19 cellular contexts compared by ENCODE assay signal in the genomic region with DNA sequence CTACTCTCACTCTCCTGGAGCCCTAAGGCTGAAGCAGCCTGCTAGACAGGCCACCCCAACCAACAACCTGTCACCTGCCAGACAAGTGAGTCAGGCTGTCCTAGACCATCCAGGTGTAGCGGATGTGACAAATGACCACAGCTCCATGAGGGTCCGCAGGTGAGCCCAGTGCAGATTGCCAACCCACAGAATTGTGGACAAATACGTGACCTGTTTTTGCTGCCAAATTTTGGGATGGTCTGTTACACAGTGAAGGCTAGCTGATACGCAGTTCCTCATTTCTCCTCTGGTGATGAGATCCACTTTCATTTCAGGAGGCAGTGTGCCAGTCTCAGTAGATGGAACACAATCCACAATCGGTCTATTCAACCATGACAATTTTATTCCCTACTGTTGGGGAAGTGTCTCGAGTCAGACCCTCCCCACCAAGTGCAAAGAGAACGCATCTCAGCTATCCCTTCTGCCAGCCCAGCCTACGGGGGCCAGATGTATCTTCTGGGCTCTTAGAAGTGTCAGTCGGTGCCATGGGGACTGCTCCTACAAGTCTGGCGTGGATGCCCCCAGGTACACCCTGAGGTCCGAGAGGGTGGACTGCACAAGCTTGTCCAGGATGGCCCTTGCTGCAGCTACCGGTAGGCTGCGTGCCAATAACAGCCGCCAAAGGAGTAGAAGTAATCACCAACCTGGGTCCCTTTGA. TPM values are rescaled to one million over a fixed set of nuclear protein-coding genes. Genes with fewer than 3 reads are reported as not detected.
DNase-seq lines count a peak whose midpoint lies in the region; ATAC-seq, FAIRE-seq and TF ChIP-seq lines count a peak whose summit lies in the region.
"Had no signal": no experiment of that assay in that cellular context is flagged by ENCODE, and none has a peak within 500 bp of the region (broad histone marks: within the 10 kb centered on the region; RNA-seq: fewer than 3 reads in every experiment).

No MANE protein-coding gene starts in this region.

- DNase-seq in stimulated activated naive CD8-positive, alpha-beta T cell treated with anti-CD3 and anti-CD28 coated beads, Interleukin-15, Interleukin-2, amounts not matched to agents 100 U/mL and 50 U/mL, for 24 hours: no peak
- DNase-seq in stimulated activated naive CD8-positive, alpha-beta T cell treated with anti-CD3 and anti-CD28 coated beads, Interleukin-15, amount 100 ng/mL, for 72 hours: no peak
- DNase-seq in GM12878 (ENCODE audit: low read depth, low spot score) (no peak), mesenchymal stem cell (no peak), HPDE6-E6E7 (ENCODE audit: extremely low spot score) (no peak), GM19240 (ENCODE audit: insufficient read length, low spot score) (no peak)
- DNase-seq: BE2C, HCEC 1CT, Kasumi-1, NCI-H1048, NCI-H1417 treated with DMSO at 0.1 percent for 48 hours, NCI-H187 treated with DMSO at 0.1 percent for 48 hours, NCI-H2107, NCI-H446 treated with DMSO at 0.1 percent for 48 hours, NCI-H526 treated with DMSO at 0.1 percent for 48 hours, SHP77 had no signal

- H2BK120ac ChIP-seq in mesenchymal stem cell (ENCODE audit: low read depth, low read length): no peak overlapping the region

- H3K4me3 ChIP-seq in GM12878 (no peak overlapping the region), mesenchymal stem cell (ENCODE audit: insufficient read depth in 1 of 2, low read depth in 1 of 2, low read length in 2 of 2) (no peak overlapping the region)
- H3K4me3 ChIP-seq: GM23338 had no signal

- H4K20me1 ChIP-seq in GM12878 (ENCODE audit: control insufficient read depth, insufficient read depth): no peaks in the 10 kb centered on the region

- H3K4me3 Mint-ChIP-seq in stimulated activated naive CD8-positive, alpha-beta T cell treated with anti-CD3 and anti-CD28 coated beads, Interleukin-15, amount 100 ng/mL, for 72 hours: no peak overlapping the region
- H3K4me3 Mint-ChIP-seq: GM23338 had no signal

- H3K4me1 ChIP-seq in GM12878 (ENCODE audit: control insufficient read depth, insufficient read depth, low read length) (no peaks in the 10 kb centered on the region), mesenchymal stem cell (ENCODE audit: control insufficient read depth, insufficient read depth, low read depth, low read length) (no peaks in the 10 kb centered on the region)
- H3K4me1 ChIP-seq: BE2C had no signal

- H3K4me2 ChIP-seq in GM12878 (ENCODE audit: control insufficient read depth, insufficient read depth): no peak overlapping the region
- H3K4me2 ChIP-seq in mesenchymal stem cell (ENCODE audit: low read length, poor library complexity, severe bottlenecking): no peak overlapping the region
- H3K4me2 ChIP-seq: GM23338 had no signal

- no peak overlapping the region for H2BK15ac ChIP-seq in mesenchymal stem cell (ENCODE audit: low read depth, poor library complexity, severe bottlenecking)

- H3K4me1 Mint-ChIP-seq in stimulated activated naive CD8-positive, alpha-beta T cell treated with anti-CD3 and anti-CD28 coated beads, Interleukin-15, amount 100 ng/mL, for 72 hours: no peaks in the 10 kb centered on the region

- no peak overlapping the region for H3K14ac ChIP-seq in mesenchymal stem cell (ENCODE audit: low read length in 2 of 2)

- no peak overlapping the region for H3K27ac ChIP-seq in GM12878 (ENCODE audit: control insufficient read depth, insufficient read depth)
- no peak overlapping the region for H3K27ac ChIP-seq in mesenchymal stem cell (ENCODE audit: low read length, poor library complexity, severe bottlenecking)

- no peak overlapping the region for H3K4ac ChIP-seq in mesenchymal stem cell (ENCODE audit: low read depth in 1 of 2, low read length in 2 of 2)

- SMC1A ChIA-PET in GM12878 (lab: Charles Lee; ENCODE audit: uncharacterized antibody, unreplicated experiment): no interaction called here

- H3K79me2 ChIP-seq in GM12878 (ENCODE audit: control insufficient read depth, insufficient read depth, low read length): no peaks in the 10 kb centered on the region

- peak; percentile 23 for ATAC-seq in stimulated activated naive CD8-positive, alpha-beta T cell treated with anti-CD3 and anti-CD28 coated beads, Interleukin-15, Interleukin-2, amounts not matched to agents 100 U/mL and 50 U/mL, for 24 hours
- ATAC-seq in stimulated activated naive CD8-positive, alpha-beta T cell treated with anti-CD3 and anti-CD28 coated beads, Interleukin-15, amount 100 ng/mL, for 72 hours: no peak
- ATAC-seq in GM12878: peak; percentile 31; the same call in 1 of the 3 replicates
- ATAC-seq in GM19467 (IDR thresholded peaks at IDR 0.05; ENCODE audit: unreplicated experiment): no peak
- ATAC-seq: GM23338 had no signal

- WGBS in GM12878 (ENCODE audit: insufficient coverage, insufficient replicate concordance, low lambda C conversion rate, missing lambda C conversion rate): 35% methylated on average over 14 of the region's 14 CpGs
- WGBS in mesenchymal stem cell: 84% methylated on average over 14 of the region's 14 CpGs

- H4K8ac ChIP-seq in mesenchymal stem cell (ENCODE audit: low read length): peak overlapping the region; percentile 55

- TF ChIP-seq RAD21 in GM12878 (IDR thresholded peaks at IDR 0.05; ENCODE audit: insufficient read depth, low read depth, low read length): no peak

- H3K79me1 ChIP-seq in mesenchymal stem cell (replicated peaks; ENCODE audit: low read length, poor library complexity, severe bottlenecking): no peaks in the 10 kb centered on the region

- H2AK5ac ChIP-seq in mesenchymal stem cell (ENCODE audit: low read length, severe bottlenecking): no peak overlapping the region

- H3K27me3 ChIP-seq in GM12878 (replicated peaks in 1 of 2; ENCODE audit: control insufficient read depth in 2 of 2, insufficient read depth in 2 of 2, low read length in 1 of 2) (0 out of 4 replicates have a peak, but pooled peaks cover 0 to 3% of the 10 kb centered on the region in 2 experiments), mesenchymal stem cell (ENCODE audit: control insufficient read depth in 1 of 2, insufficient read depth in 1 of 2, low read length in 2 of 2) (peaks cover 23 to 43% of the 10 kb centered on the region in 2 experiments)

- CTCF ChIA-PET in GM12878 (lab: Yijun Ruan, JAX): no interaction called here

- no peak for FAIRE-seq in GM12878 (lab: Jason Lieb, UNC)
- FAIRE-seq: D721Med had no signal

- no peak overlapping the region for H3K18ac ChIP-seq in mesenchymal stem cell (ENCODE audit: low read depth in 1 of 2, low read length in 2 of 2)

- peaks cover 28% of the 10 kb centered on the region for H3K27me3 Mint-ChIP-seq in stimulated activated naive CD8-positive, alpha-beta T cell treated with anti-CD3 and anti-CD28 coated beads, Interleukin-15, amount 100 ng/mL, for 72 hours

- no peaks in the 10 kb centered on the region for H3K9me3 ChIP-seq in GM12878 (replicated peaks; ENCODE audit: control insufficient read depth, insufficient read depth, low read length)
- no peaks in the 10 kb centered on the region for H3K9me3 ChIP-seq in mesenchymal stem cell (ENCODE audit: control insufficient read depth, low read length)
- H3K9me3 ChIP-seq: BE2C had no signal

- no peak for TF ChIP-seq CTCF in GM12878 (IDR thresholded peaks at IDR 0.05 in 2 of 3, conservative IDR thresholded peaks at IDR 0.05 in 1 of 3; ENCODE audit: control insufficient read depth in 2 of 3, extremely low read depth in 1 of 3, insufficient read depth in 1 of 3, low read depth in 3 of 3, low read length in 3 of 3)

- no TSS peak for BruUV-seq in GM12878 (replicated peaks; lab: Mats Ljungman, UMichigan)

- no peak overlapping the region for H3K23ac ChIP-seq in mesenchymal stem cell (ENCODE audit: low read length in 2 of 2)

- no peak overlapping the region for H2BK5ac ChIP-seq in mesenchymal stem cell (ENCODE audit: low read depth, low read length, poor library complexity, severe bottlenecking)

- in situ Hi-C loops in GM12878 (cut with MboI): no loop called here

- RAD21 ChIA-PET in GM12878 (lab: Charles Lee; ENCODE audit: unreplicated experiment): no interaction called here

- intact Hi-C loops in GM12878 (cut with micrococcal nuclease; ENCODE audit: unreplicated experiment): no loop called here

- TF ChIP-seq EP300 in GM12878 (IDR thresholded peaks at IDR 0.05; ENCODE audit: borderline replicate concordance in 1 of 2, control insufficient read depth in 1 of 2, low read depth in 2 of 2, low read length in 2 of 2): no peak

- H3K27ac Mint-ChIP-seq in stimulated activated naive CD8-positive, alpha-beta T cell treated with anti-CD3 and anti-CD28 coated beads, Interleukin-15, amount 100 ng/mL, for 72 hours: no peak overlapping the region
- H3K27ac Mint-ChIP-seq: GM23338 had no signal

- TF ChIP-seq POLR2A in GM12878 (IDR thresholded peaks at IDR 0.05; ENCODE audit: low read depth, low read length): no peak

- H3K9me3 Mint-ChIP-seq in stimulated activated naive CD8-positive, alpha-beta T cell treated with anti-CD3 and anti-CD28 coated beads, Interleukin-15, amount 100 ng/mL, for 72 hours: no peaks in the 10 kb centered on the region
- H3K9me3 Mint-ChIP-seq: GM23338 had no signal

- no peak overlapping the region for H2BK12ac ChIP-seq in mesenchymal stem cell (ENCODE audit: low read length in 2 of 2)

- H4K91ac ChIP-seq in mesenchymal stem cell (ENCODE audit: low read length): no peak overlapping the region

- H3K9ac ChIP-seq in GM12878 (ENCODE audit: control insufficient read depth, insufficient read depth, low read length) (no peak overlapping the region), mesenchymal stem cell (ENCODE audit: low read length) (no peak overlapping the region)

- no peaks in the 10 kb centered on the region for H3K36me3 ChIP-seq in GM12878 (ENCODE audit: control insufficient read depth in 2 of 2, insufficient read depth in 2 of 2, low read length in 1 of 2)
- H3K36me3 ChIP-seq in mesenchymal stem cell (ENCODE audit: control insufficient read depth in 1 of 2, insufficient read depth in 2 of 2, low read depth in 1 of 2, low read length in 2 of 2): no peaks in the 10 kb centered on the region
- H3K36me3 ChIP-seq: BE2C had no signal

- H2AFZ ChIP-seq in GM12878 (ENCODE audit: control insufficient read depth, low read depth, low read length) (no peak overlapping the region), mesenchymal stem cell (ENCODE audit: low read depth, low read length) (no peak overlapping the region)
- H2AFZ ChIP-seq: GM23338 had no signal

- POLR2A ChIA-PET in GM12878 (lab: Charles Lee): no interaction called here

RNA-seq across cellular contexts. Expression of a gene that starts 8.5 kb away (rescaled TPM):
- total RNA-seq in GM12878 (2013; cell fraction: nucleolus; rRNA removed): 51.4 and 55.8 TPM in 2 replicates
- total RNA-seq in GM12878 (2014; rRNA removed) (61.6 and 67.8 TPM in 2 replicates), GM12878 (2014; rRNA removed; fragmentation: Illumina TruSeq; extraction: Trizol) (38.1 and 42.5 TPM in 2 replicates), GM12878 (2021) (92.6 and 97.4 TPM in 2 replicates)
- 38.3 TPM for polyA plus RNA-seq in GM12878 (2011; ENCODE audit: low read depth)
- polyA plus RNA-seq in GM12878 (2011; rRNA removed) (46.7 and 53.3 TPM in 2 replicates), GM12878 (2014; fragmentation: Illumina TruSeq; extraction: Trizol) (66.7 and 84.0 TPM in 2 replicates), GM12878 (2014; fragmentation: Nextera tagmentation; extraction: Ambion mirVana) (10 to 100 TPM; 28.6 to 60.5 TPM), GM12878 (2014; rRNA removed) (110 and 117 TPM in 2 replicates), GM12878 (2016; fragmentation: Nextera tagmentation; extraction: Ambion mirVana) (100 to 1,000 TPM in 1 of 2 experiments, 10 to 100 TPM in 1; 67.5 to 172 TPM)
- polyA plus RNA-seq in GM12878 (2011; cell fraction: cytosol; rRNA removed): 59.7 and 66.8 TPM in 2 replicates
- 63.3 and 72.6 TPM in 2 replicates for polyA plus RNA-seq in GM12878 (2011; cell fraction: nucleus; rRNA removed)
- 73.2 and 74.8 TPM in 2 replicates for polyA plus RNA-seq in GM12878 (2012)
- 32.8 and 47.5 TPM in 2 replicates for polyA minus RNA-seq in GM12878 (2011; rRNA and poly(A)+ RNA removed)
- polyA minus RNA-seq in GM12878 (2011; cell fraction: cytosol; rRNA and poly(A)+ RNA removed): 24.9 and 28.1 TPM in 2 replicates
- polyA minus RNA-seq in GM12878 (2011; cell fraction: nucleus; rRNA and poly(A)+ RNA removed): 19.0 and 37.2 TPM in 2 replicates
- 139 TPM for polyA plus RNA-seq in mesenchymal stem cell (2013, experiment 1 of 2)
- polyA plus RNA-seq in mesenchymal stem cell (2013, experiment 2 of 2): 138 TPM

RNA-seq across cellular contexts. Expression of a gene that starts 16.8 kb away (rescaled TPM):
- 0.46 and 0.59 TPM in 2 replicates for total RNA-seq in GM12878 (2013; cell fraction: nucleolus; rRNA removed)
- 0.22 and 0.23 TPM in 2 replicates for total RNA-seq in GM12878 (2014; rRNA removed)
- 0.27 and 0.28 TPM in 2 replicates for total RNA-seq in GM12878 (2014; rRNA removed; fragmentation: Illumina TruSeq; extraction: Trizol)
- 1.0 and 1.3 TPM in 2 replicates for total RNA-seq in GM12878 (2021)
- 0.50 TPM for polyA plus RNA-seq in GM12878 (2011; ENCODE audit: low read depth)
- not detected in 2 replicates for polyA plus RNA-seq in GM12878 (2011; rRNA removed)
- 0.05 TPM in 1 of 2 replicates, not detected in the other for polyA plus RNA-seq in GM12878 (2011; cell fraction: cytosol; rRNA removed)
- 0.09 TPM in 1 of 2 replicates, not detected in the other for polyA plus RNA-seq in GM12878 (2011; cell fraction: nucleus; rRNA removed)
- polyA plus RNA-seq in GM12878 (2012): 1.0 and 1.2 TPM in 2 replicates
- polyA plus RNA-seq in GM12878 (2014; fragmentation: Illumina TruSeq; extraction: Trizol): 0.18 TPM in 1 of 2 replicates, not detected in the other
- polyA plus RNA-seq in GM12878 (2014; fragmentation: Nextera tagmentation; extraction: Ambion mirVana): under 1 TPM in 1 of 2 experiments, not detected in 1; 0.05 TPM
- polyA plus RNA-seq in GM12878 (2014; rRNA removed): 0.79 and 1.1 TPM in 2 replicates
- polyA plus RNA-seq in GM12878 (2016; fragmentation: Nextera tagmentation; extraction: Ambion mirVana): not detected
- 0.10 TPM in 1 of 2 replicates, not detected in the other for polyA minus RNA-seq in GM12878 (2011; rRNA and poly(A)+ RNA removed)
- not detected in 2 replicates for polyA minus RNA-seq in GM12878 (2011; cell fraction: cytosol; rRNA and poly(A)+ RNA removed)
- polyA minus RNA-seq in GM12878 (2011; cell fraction: nucleus; rRNA and poly(A)+ RNA removed): not detected in 2 replicates
- 7.2 TPM for polyA plus RNA-seq in mesenchymal stem cell (2013, experiment 1 of 2)
- 7.8 TPM for polyA plus RNA-seq in mesenchymal stem cell (2013, experiment 2 of 2)

RNA-seq across cellular contexts. Expression of a gene that starts 32.2 kb away (rescaled TPM):
- total RNA-seq in GM12878 (2013; cell fraction: nucleolus; rRNA removed): 80.2 and 99.1 TPM in 2 replicates
- total RNA-seq in GM12878 (2014; rRNA removed) (13.9 and 17.1 TPM in 2 replicates), GM12878 (2014; rRNA removed; fragmentation: Illumina TruSeq; extraction: Trizol) (1.8 and 2.3 TPM in 2 replicates), GM12878 (2021) (25.4 and 26.8 TPM in 2 replicates)
- 7.1 TPM for polyA plus RNA-seq in GM12878 (2011; ENCODE audit: low read depth)
- polyA plus RNA-seq in GM12878 (2011; rRNA removed) (3.2 and 5.5 TPM in 2 replicates), GM12878 (2014; fragmentation: Illumina TruSeq; extraction: Trizol) (0.60 and 0.78 TPM in 2 replicates), GM12878 (2014; fragmentation: Nextera tagmentation; extraction: Ambion mirVana) (under 1 TPM in 1 of 2 experiments, not detected in 1; 0.42 TPM), GM12878 (2014; rRNA removed) (17.4 and 23.0 TPM in 2 replicates), GM12878 (2016; fragmentation: Nextera tagmentation; extraction: Ambion mirVana) (10 to 100 TPM; 10.9 to 15.4 TPM)
- polyA plus RNA-seq in GM12878 (2011; cell fraction: cytosol; rRNA removed): 9.8 and 20.7 TPM in 2 replicates
- 125 and 131 TPM in 2 replicates for polyA plus RNA-seq in GM12878 (2011; cell fraction: nucleus; rRNA removed)
- 30.3 and 35.7 TPM in 2 replicates for polyA plus RNA-seq in GM12878 (2012)
- polyA minus RNA-seq in GM12878 (2011; rRNA and poly(A)+ RNA removed): 7.2 and 11.2 TPM in 2 replicates
- polyA minus RNA-seq in GM12878 (2011; cell fraction: cytosol; rRNA and poly(A)+ RNA removed): 8.7 and 9.5 TPM in 2 replicates
- polyA minus RNA-seq in GM12878 (2011; cell fraction: nucleus; rRNA and poly(A)+ RNA removed): 21.6 and 34.3 TPM in 2 replicates
- polyA plus RNA-seq in mesenchymal stem cell (2013, experiment 1 of 2): 33.5 TPM
- 35.8 TPM for polyA plus RNA-seq in mesenchymal stem cell (2013, experiment 2 of 2)

RNA-seq across cellular contexts. Expression of a gene that starts 42.7 kb away (rescaled TPM):
- total RNA-seq in GM12878 (2013; cell fraction: nucleolus; rRNA removed): not detected in 2 replicates
- total RNA-seq in GM12878 (2014; rRNA removed) (0.17 TPM in 1 of 2 replicates, not detected in the other), GM12878 (2014; rRNA removed; fragmentation: Illumina TruSeq; extraction: Trizol) (not detected in 2 replicates), GM12878 (2021) (0.49 TPM in 1 of 2 replicates, not detected in the other)
- polyA plus RNA-seq in GM12878 (2011; ENCODE audit: low read depth): not detected
- polyA plus RNA-seq in GM12878 (2011; rRNA removed) (not detected in 2 replicates), GM12878 (2014; fragmentation: Illumina TruSeq; extraction: Trizol) (not detected in 2 replicates), GM12878 (2014; fragmentation: Nextera tagmentation; extraction: Ambion mirVana) (not detected), GM12878 (2014; rRNA removed) (0.32 TPM in 1 of 2 replicates, not detected in the other), GM12878 (2016; fragmentation: Nextera tagmentation; extraction: Ambion mirVana) (not detected)
- polyA plus RNA-seq in GM12878 (2011; cell fraction: cytosol; rRNA removed): not detected in 2 replicates
- polyA plus RNA-seq in GM12878 (2011; cell fraction: nucleus; rRNA removed): 0.27 and 0.57 TPM in 2 replicates
- 0.21 TPM in 1 of 2 replicates, not detected in the other for polyA plus RNA-seq in GM12878 (2012)
- polyA minus RNA-seq in GM12878 (2011; rRNA and poly(A)+ RNA removed): not detected in 2 replicates
- polyA minus RNA-seq in GM12878 (2011; cell fraction: cytosol; rRNA and poly(A)+ RNA removed): not detected in 2 replicates
- polyA minus RNA-seq in GM12878 (2011; cell fraction: nucleus; rRNA and poly(A)+ RNA removed): not detected in 2 replicates
- 3.3 TPM for polyA plus RNA-seq in mesenchymal stem cell (2013, experiment 1 of 2)
- polyA plus RNA-seq in mesenchymal stem cell (2013, experiment 2 of 2): 3.3 TPM

RNA-seq across cellular contexts. Expression of a gene that starts 48.9 kb away (rescaled TPM):
- total RNA-seq in GM12878 (2013; cell fraction: nucleolus; rRNA removed): 0.90 and 1.4 TPM in 2 replicates
- total RNA-seq in GM12878 (2014; rRNA removed): 0.34 and 0.54 TPM in 2 replicates
- total RNA-seq in GM12878 (2014; rRNA removed; fragmentation: Illumina TruSeq; extraction: Trizol): not detected in 2 replicates
- 0.51 and 0.74 TPM in 2 replicates for total RNA-seq in GM12878 (2021)
- not detected for polyA plus RNA-seq in GM12878 (2011; ENCODE audit: low read depth)
- 0.33 TPM in 1 of 2 replicates, not detected in the other for polyA plus RNA-seq in GM12878 (2011; rRNA removed)
- 0.04 and 0.22 TPM in 2 replicates for polyA plus RNA-seq in GM12878 (2011; cell fraction: cytosol; rRNA removed)
- 7.0 and 8.0 TPM in 2 replicates for polyA plus RNA-seq in GM12878 (2011; cell fraction: nucleus; rRNA removed)
- 1.3 and 1.5 TPM in 2 replicates for polyA plus RNA-seq in GM12878 (2012)
- not detected in 2 replicates for polyA plus RNA-seq in GM12878 (2014; fragmentation: Illumina TruSeq; extraction: Trizol)
- polyA plus RNA-seq in GM12878 (2014; fragmentation: Nextera tagmentation; extraction: Ambion mirVana): not detected
- 0.33 and 0.43 TPM in 2 replicates for polyA plus RNA-seq in GM12878 (2014; rRNA removed)
- under 1 TPM; 0.25 to 0.76 TPM for polyA plus RNA-seq in GM12878 (2016; fragmentation: Nextera tagmentation; extraction: Ambion mirVana)
- polyA minus RNA-seq in GM12878 (2011; rRNA and poly(A)+ RNA removed): 0.31 TPM in 1 of 2 replicates, not detected in the other
- not detected in 2 replicates for polyA minus RNA-seq in GM12878 (2011; cell fraction: cytosol; rRNA and poly(A)+ RNA removed)
- polyA minus RNA-seq in GM12878 (2011; cell fraction: nucleus; rRNA and poly(A)+ RNA removed): 2.1 TPM in 1 of 2 replicates, not detected in the other
- 24.2 TPM for polyA plus RNA-seq in mesenchymal stem cell (2013, experiment 1 of 2)
- polyA plus RNA-seq in mesenchymal stem cell (2013, experiment 2 of 2): 26.9 TPM

Comparison
In these comparisons a context has a peak if more than half of its experiments do, and no peak if none do; other contexts are left out.
1. ATAC-seq: peak in stimulated activated naive CD8-positive, alpha-beta T cell treated with anti-CD3 and anti-CD28 coated beads, Interleukin-15, Interleukin-2, amounts not matched to agents 100 U/mL and 50 U/mL, for 24 hours (single experiment) and GM12878 (single experiment); none in stimulated activated naive CD8-positive, alpha-beta T cell treated with anti-CD3 and anti-CD28 coated beads, Interleukin-15, amount 100 ng/mL, for 72 hours (single experiment) and GM19467 (single experiment).